ENCODE assay signal across 8 cellular contexts in genomic region chr17:82098169-82098938, GRCh38. TPM values are rescaled to one million over a fixed set of nuclear protein-coding genes. Genes with fewer than 3 reads are reported as not detected.
DNase-seq lines count a peak whose midpoint lies in the region; ATAC-seq, FAIRE-seq and TF ChIP-seq lines count a peak whose summit lies in the region.

TSS of gene FASN (minus strand) at chr17:82098236. CDS start at chr17:82096445, 1,791 bp downstream.

- H3K27me3 ChIP-seq in prostate gland (replicated peaks; ENCODE audit: insufficient read depth) = no peaks in the 10 kb centered on the region

- peak; percentile 98 for FAIRE-seq in GM12891 (lab: Jason Lieb, UNC)

- peak; percentile 67 for ATAC-seq in HG02840 (IDR thresholded peaks at IDR 0.05; ENCODE audit: low FRiP score, unreplicated experiment)
- peak; percentile 82 to 85 for ATAC-seq in left cardiac atrium

- peak within 1 kb of the TSS; percentile 91 to 98 for H3K4me3 ChIP-seq in prostate gland
- peak within 1 kb of the TSS; percentile 68 for H3K4me3 ChIP-seq in urinary bladder (ENCODE audit: low read depth, low read length)

- H3K4me1 ChIP-seq in prostate gland (replicated peaks) (peaks cover 35% of the 10 kb centered on the region), urinary bladder (ENCODE audit: insufficient read depth) (no peaks in the 10 kb centered on the region)

- TF ChIP-seq POLR2A in GM12891 (IDR thresholded peaks at IDR 0.05; ENCODE audit: low read depth, low read length) = peak; percentile 94
- peak; percentile 99 for TF ChIP-seq POLR2A in prostate gland (IDR thresholded peaks at IDR 0.05)

- intact Hi-C loops in left cardiac atrium (cut with DNase I) = loop anchor here in 1 of 2 donors (5.0 kb wide), 1 partner anchor 61 kb away; the partner anchor contains the start of gene DCXR
- intact Hi-C loops in prostate gland (cut with DNase I) = loop anchor here (5.0 kb wide), 1 partner anchor 61 kb away; the partner anchor contains the start of gene DCXR

- 0% methylated on average over 68 to 123 of the region's 124 CpGs for WGBS in adipose tissue, 3 donors
- WGBS in prostate gland = under 1% methylated on average over 41 of the region's 124 CpGs
- under 1% methylated on average over 124 of the region's 124 CpGs for WGBS in urinary bladder

- DNase-seq in GM12891 (ENCODE audit: insufficient read length, low spot score) = peak; percentile 100
- peak; percentile 97 for DNase-seq in NCI-H1436 (lab: John Stamatoyannopoulos, UW)
- peak; percentile 88 for DNase-seq in T follicular helper cell (ENCODE audit: low read depth)
- peak; percentile 96 for DNase-seq in left cardiac atrium
- peak; percentile 94 for DNase-seq in prostate gland (ENCODE audit: low spot score)

- H3K36me3 ChIP-seq in prostate gland (peaks cover 10 to 27% of the 10 kb centered on the region in 2 donors), urinary bladder (ENCODE audit: insufficient read depth) (no peaks in the 10 kb centered on the region)

- H3K9me3 ChIP-seq in prostate gland = no peaks in the 10 kb centered on the region

- peak in 2 of 4 experiments; percentile 49 to 62 for TF ChIP-seq CTCF in prostate gland (IDR thresholded peaks at IDR 0.05)

- H3K27ac ChIP-seq in adipose tissue (ENCODE audit: low read depth, low read length) (peak within 1 kb of the TSS; percentile 71), prostate gland (peak within 1 kb of the TSS; percentile 98 to 99), urinary bladder (ENCODE audit: low read depth) (peak within 1 kb of the TSS; percentile 96)

TF ChIP-seq in GM12891, 5 proteins besides CTCF, POLR2A, EP300 and RAD21:
- TF ChIP-seq TAF1 (IDR thresholded peaks at IDR 0.05; ENCODE audit: low read depth, low read length) (peak; percentile 89), POU2F2 (IDR thresholded peaks at IDR 0.05; ENCODE audit: low read depth, low read length) (peak; percentile 67), SPI1 (IDR thresholded peaks at IDR 0.05; ENCODE audit: low read depth, low read length) (no peak), POLR2AphosphoS5 (IDR thresholded peaks at IDR 0.05; ENCODE audit: low read depth, low read length) (peak; percentile 91), PAX5 (IDR thresholded peaks at IDR 0.05; ENCODE audit: insufficient read depth, low read length, severe bottlenecking) (no peak)

RNA-seq across cellular contexts. Expression of gene FASN, which starts in this region (rescaled TPM):
- 59.2 TPM for polyA plus RNA-seq in GM12891 (2012; ENCODE audit: low read depth, missing spikeins)
- polyA plus RNA-seq in adipose tissue = 1,000 to 10,000 TPM in 1 of 3 donors, 100 to 1,000 TPM in 2; 464 to 3,885 (median 885) TPM
- 100 to 1,000 TPM; 220 to 646 TPM for total RNA-seq in left cardiac atrium
- 100 to 1,000 TPM; 192 to 388 TPM for total RNA-seq in prostate gland
- 24.1 TPM for total RNA-seq in urinary bladder
- polyA plus RNA-seq in urinary bladder = 116 TPM

Comparison
In these comparisons a context has a peak if more than half of its experiments do, and no peak if none do; other contexts are left out.
1. Peak in every context shown above with its lines: DNase-seq, ATAC-seq, H3K4me3 ChIP-seq and H3K27ac ChIP-seq.